ENCODE assay signal across 13 cellular contexts in genomic region chr9:131203438-131204219, GRCh38.
DNase-seq lines count a peak whose midpoint lies in the region; ATAC-seq and TF ChIP-seq lines count a peak whose summit lies in the region.
"Had no signal": no experiment of that assay in that cellular context is flagged by ENCODE, and none has a peak within 500 bp of the region (broad histone marks: within the 10 kb centered on the region; RNA-seq: fewer than 3 reads in every experiment).

No MANE protein-coding gene starts in this region.

- ATAC-seq in WTC11 = peak; percentile 96

- no peaks in the 10 kb centered on the region for H3K27me3 ChIP-seq in GM06990 (replicated peaks; ENCODE audit: control insufficient read depth, insufficient read depth, low read length)
- H3K27me3 ChIP-seq in HUES6 (ENCODE audit: control insufficient read depth, insufficient read depth, low read length) = no peaks in the 10 kb centered on the region

- H3K4me1 Mint-ChIP-seq in WTC11 = peaks cover 19% of the 10 kb centered on the region
- H3K4me1 Mint-ChIP-seq: nephron had no signal

- H3K27me3 Mint-ChIP-seq in WTC11 (ENCODE audit: low read depth) = no peaks in the 10 kb centered on the region

- H3K36me3 ChIP-seq in GM06990 (ENCODE audit: control insufficient read depth, insufficient read depth, low read length) (peaks cover 9% of the 10 kb centered on the region), HUES6 (ENCODE audit: control insufficient read depth, insufficient read depth, low read length) (peaks cover 53% of the 10 kb centered on the region)

- DNase-seq in GM06990 (ENCODE audit: extremely low read depth, insufficient read length) (no peak), WTC11 (ENCODE audit: low spot score) (peak; percentile 39), iPS-NIHi7 (ENCODE audit: extremely low spot score) (peak; percentile 71), D341Med (ENCODE audit: low spot score) (no peak), AG08396 (ENCODE audit: low spot score) (no peak), C1 segment of cervical spinal cord (lab: John Stamatoyannopoulos, UW) (no peak)
- no peak for DNase-seq in stimulated activated naive CD4-positive, alpha-beta T cell treated with Interleukin-2 at 50 U/mL for 16 hours (lab: John Stamatoyannopoulos, UW)
- DNase-seq: activated naive CD4-positive, alpha-beta T cell treated with anti-CD3 and anti-CD28 coated beads for 36 hours; effector CD4-positive, alpha-beta T cell; KBM-7; NK-92 treated with Interleukin-12 subunit alpha and Interleukin-12 subunit beta, amount 100 ng/mL, for 24 hours had no signal

- TF ChIP-seq CTCF in GM06990 (IDR thresholded peaks at IDR 0.05; ENCODE audit: insufficient read depth, low read length, poor library complexity, severe bottlenecking) (peak; percentile 50), WTC11 (IDR thresholded peaks at IDR 0.05) (0 out of 2 replicates have a peak, but pooled peaks have one; percentile 15)

- peak overlapping the region; percentile 86 for H3K27ac Mint-ChIP-seq in WTC11
- H3K27ac Mint-ChIP-seq: activated naive CD4-positive, alpha-beta T cell treated with anti-CD3 and anti-CD28 coated beads for 36 hours; nephron had no signal

- H3K9ac ChIP-seq in HUES6 (ENCODE audit: low read length) = no peak overlapping the region

- CTCF ChIA-PET in WTC11 (lab: Charles Lee) = interaction anchor here (1.1 to 2.4 kb wide), 5 partner anchors 12 to 157 kb away, joined by 3 to 6 read pairs (median 4); no protein-coding TSS in a partner anchor

- no peaks in the 10 kb centered on the region for H3K9me3 ChIP-seq in HUES6 (ENCODE audit: control insufficient read depth, insufficient read depth, low read depth, low read length)

- no peaks in the 10 kb centered on the region for H3K9me3 Mint-ChIP-seq in WTC11
- H3K9me3 Mint-ChIP-seq: activated naive CD4-positive, alpha-beta T cell treated with anti-CD3 and anti-CD28 coated beads for 36 hours; nephron had no signal

- H3K4me3 Mint-ChIP-seq in WTC11 = peak overlapping the region; percentile 35
- H3K4me3 Mint-ChIP-seq: activated naive CD4-positive, alpha-beta T cell treated with anti-CD3 and anti-CD28 coated beads for 36 hours; nephron had no signal

- no peak overlapping the region for H3K27ac ChIP-seq in HUES6 (ENCODE audit: low read depth, low read length)

- peaks cover 53% of the 10 kb centered on the region for H3K36me3 Mint-ChIP-seq in WTC11

- H3K4me1 ChIP-seq in HUES6 (ENCODE audit: control insufficient read depth, insufficient read depth, low read length) = peaks cover 19% of the 10 kb centered on the region

- H3K4me3 ChIP-seq in GM06990 (replicated peaks; ENCODE audit: low read depth, low read length) = no peak overlapping the region
- peak overlapping the region; percentile 19; the same call in 1 of the 2 replicates for H3K4me3 ChIP-seq in HUES6 (ENCODE audit: low read depth, low read length)

- POLR2A ChIA-PET in WTC11 (lab: Charles Lee) = no interaction called here

TF ChIP-seq in WTC11, 78 proteins besides CTCF, POLR2A, EP300 and RAD21:
- TF ChIP-seq ESRRA (CRISPR knock-in tag; IDR thresholded peaks at IDR 0.05; ENCODE audit: borderline replicate concordance) (no peak), NR3C1 (CRISPR knock-in tag; conservative IDR thresholded peaks at IDR 0.05; ENCODE audit: low read depth) (no peak), ZNF416 (CRISPR knock-in tag; IDR thresholded peaks at IDR 0.05) (no peak), ZNF219 (CRISPR knock-in tag; IDR thresholded peaks at IDR 0.05; ENCODE audit: borderline replicate concordance) (no peak), STAT6 (CRISPR knock-in tag; conservative IDR thresholded peaks at IDR 0.05; ENCODE audit: low read depth) (no peak), SMAD4 (CRISPR knock-in tag; IDR thresholded peaks at IDR 0.05) (no peak), OVOL2 (CRISPR knock-in tag; IDR thresholded peaks at IDR 0.05; ENCODE audit: borderline replicate concordance) (no peak), ZNF317 (CRISPR knock-in tag; IDR thresholded peaks at IDR 0.05; ENCODE audit: borderline replicate concordance, low read depth) (no peak), FOXJ3 (CRISPR knock-in tag; IDR thresholded peaks at IDR 0.05; ENCODE audit: borderline replicate concordance) (no peak)

Comparison
In these comparisons a context has a peak if more than half of its experiments do, and no peak if none do; other contexts are left out.
1. DNase-seq: peak in WTC11 (single experiment) and iPS-NIHi7 (single experiment); none in GM06990 (single experiment), D341Med (single experiment), stimulated activated naive CD4-positive, alpha-beta T cell treated with Interleukin-2 at 50 U/mL for 16 hours (single experiment), AG08396 (single experiment) and C1 segment of cervical spinal cord (0 of 14).